In the genomic region with DNA sequence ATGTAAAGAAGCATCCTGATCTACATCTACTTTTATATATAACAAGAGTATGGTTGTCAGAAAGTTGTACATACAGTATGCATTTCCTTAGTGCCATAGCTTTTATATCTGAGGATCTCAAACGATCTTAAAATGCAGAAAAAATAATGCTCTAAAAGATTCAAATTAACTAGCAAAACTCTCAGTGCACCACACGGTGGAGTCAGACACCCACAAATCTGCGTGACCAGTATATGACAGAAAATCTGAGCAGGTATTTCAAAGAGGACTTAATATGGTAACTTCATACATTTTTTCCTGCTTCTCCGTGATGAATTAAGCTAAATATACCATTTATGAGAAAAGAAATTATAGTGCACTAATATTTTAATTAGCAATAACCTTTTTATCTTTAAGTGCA, we compare ENCODE assay signal across 9 cellular contexts.
DNase-seq lines count a peak whose midpoint lies in the region; ATAC-seq and TF ChIP-seq lines count a peak whose summit lies in the region.
"Had no signal": no experiment of that assay in that cellular context is flagged by ENCODE, and none has a peak within 500 bp of the region (broad histone marks: within the 10 kb centered on the region; RNA-seq: fewer than 3 reads in every experiment).

No MANE protein-coding gene starts in this region.

- in situ Hi-C loops in brain microvascular endothelial cell (cut with HindIII; ENCODE audit: low pct_ligation_motif_present, low sequenced_read_pairs) = no loop called here

- no peak for TF ChIP-seq POLR2A in lower leg skin (IDR thresholded peaks at IDR 0.05)

- H3K4me1 ChIP-seq in A673 (ENCODE audit: insufficient read depth, low read length, poor library complexity, severe bottlenecking) = no peaks in the 10 kb centered on the region

- H3K27ac ChIP-seq in A673 (ENCODE audit: low read depth, low read length, poor library complexity, severe bottlenecking) (no peak overlapping the region), brain microvascular endothelial cell (no peak overlapping the region)
- H3K27ac ChIP-seq: epithelial cell of prostate had no signal

- H3K27me3 ChIP-seq in A673 (replicated peaks; ENCODE audit: insufficient read depth, low read depth, low read length, poor library complexity) (no peaks in the 10 kb centered on the region), brain microvascular endothelial cell (replicated peaks) (no peaks in the 10 kb centered on the region)

- no peak overlapping the region for H3K4me3 ChIP-seq in A673 (ENCODE audit: low read depth, low read length, poor library complexity, severe bottlenecking)
- no peak overlapping the region for H3K4me3 ChIP-seq in brain microvascular endothelial cell (ENCODE audit: low read depth, low read length)
- no peak overlapping the region for H3K4me3 ChIP-seq in lower leg skin (ENCODE audit: low read depth, poor library complexity, severe bottlenecking)

- POLR2A ChIA-PET in A673 (lab: Charles Lee; ENCODE audit: low non-redundant PET) = no interaction called here

- BruUV-seq in A673 (replicated peaks; lab: Mats Ljungman, UMichigan) = no TSS peak

- no peaks in the 10 kb centered on the region for H3K9me3 ChIP-seq in A673 (ENCODE audit: low read depth, low read length, poor library complexity, severe bottlenecking)

- 21 to 36% methylated on average over 4 of the region's 4 CpGs for WGBS in lower leg skin, 2 donors

- no peaks in the 10 kb centered on the region for H3K36me3 ChIP-seq in A673 (ENCODE audit: insufficient read depth, low read length, poor library complexity, severe bottlenecking)
- no peaks in the 10 kb centered on the region for H3K36me3 ChIP-seq in brain microvascular endothelial cell (replicated peaks)

- CTCF ChIA-PET in A673 (lab: Charles Lee) = no interaction called here

- intact Hi-C loops in A673 (cut with micrococcal nuclease; ENCODE audit: unreplicated experiment) (no loop called here), lower leg skin (cut with DNase I; ENCODE audit: low total_unique reads) (no loop called here)

- ATAC-seq in GM18861 (IDR thresholded peaks at IDR 0.05; ENCODE audit: unreplicated experiment) (peak; percentile 74), HG03469 (IDR thresholded peaks at IDR 0.05; ENCODE audit: unreplicated experiment) (no peak)

- TF ChIP-seq CTCF in A673 (conservative IDR thresholded peaks at IDR 0.05; ENCODE audit: low read depth, low read length) (peak; percentile 32; the same call in 1 of the 2 replicates), brain microvascular endothelial cell (IDR thresholded peaks at IDR 0.05; ENCODE audit: low read depth, low read length, missing control alignments) (peak; percentile 35), lower leg skin (IDR thresholded peaks at IDR 0.05) (no peak)

- DNase-seq in A673 (ENCODE audit: low spot score) (peak; percentile 1), LHCN-M2 (ENCODE audit: low read depth) (peak; percentile 8), brain microvascular endothelial cell (no peak), GM19240 (ENCODE audit: insufficient read length, low spot score) (no peak), lower leg skin (ENCODE audit: low spot score in 2 of 2) (no peak), NCI-H146 (lab: John Stamatoyannopoulos, UW) (no peak)

Comparison
In these comparisons a context has a peak if more than half of its experiments do, and no peak if none do; other contexts are left out.
1. DNase-seq: peak in A673 (single experiment) and LHCN-M2 (single experiment); none in brain microvascular endothelial cell (single experiment), GM19240 (single experiment), lower leg skin (0 of 2) and NCI-H146 (single experiment).
2. CTCF ChIP-seq: peak in A673 (single experiment) and brain microvascular endothelial cell (single experiment); none in lower leg skin (0 of 3).